ENCODE assay signal across 2 cellular contexts in genomic region chr19:35734273-35734672, GRCh38.
A peak's percentile ranks its signal among the peaks of the same experiment; 100 is the strongest.
TF ChIP-seq lines count a peak whose summit lies in the region.

No MANE protein-coding gene starts in this region.

TF ChIP-seq in HepG2, 621 proteins besides CTCF, POLR2A, EP300 and RAD21:
- peak; percentile 25 for TF ChIP-seq AGO2 (optimal IDR thresholded peaks at IDR 0.05; ENCODE audit: low read depth, low read length)
- no peak for TF ChIP-seq ZNF598 (CRISPR knock-in tag; IDR thresholded peaks at IDR 0.05; ENCODE audit: borderline replicate concordance)

TF ChIP-seq in SK-N-SH treated with all-trans-retinoic acid at 6 μM for 48 hours, 23 proteins besides CTCF, POLR2A, EP300 and RAD21:
- TF ChIP-seq, protein P1, sequence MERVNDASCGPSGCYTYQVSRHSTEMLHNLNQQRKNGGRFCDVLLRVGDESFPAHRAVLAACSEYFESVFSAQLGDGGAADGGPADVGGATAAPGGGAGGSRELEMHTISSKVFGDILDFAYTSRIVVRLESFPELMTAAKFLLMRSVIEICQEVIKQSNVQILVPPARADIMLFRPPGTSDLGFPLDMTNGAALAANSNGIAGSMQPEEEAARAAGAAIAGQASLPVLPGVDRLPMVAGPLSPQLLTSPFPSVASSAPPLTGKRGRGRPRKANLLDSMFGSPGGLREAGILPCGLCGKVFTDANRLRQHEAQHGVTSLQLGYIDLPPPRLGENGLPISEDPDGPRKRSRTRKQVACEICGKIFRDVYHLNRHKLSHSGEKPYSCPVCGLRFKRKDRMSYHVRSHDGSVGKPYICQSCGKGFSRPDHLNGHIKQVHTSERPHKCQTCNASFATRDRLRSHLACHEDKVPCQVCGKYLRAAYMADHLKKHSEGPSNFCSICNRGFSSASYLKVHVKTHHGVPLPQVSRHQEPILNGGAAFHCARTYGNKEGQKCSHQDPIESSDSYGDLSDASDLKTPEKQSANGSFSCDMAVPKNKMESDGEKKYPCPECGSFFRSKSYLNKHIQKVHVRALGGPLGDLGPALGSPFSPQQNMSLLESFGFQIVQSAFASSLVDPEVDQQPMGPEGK (CRISPR knock-in tag; IDR thresholded peaks at IDR 0.05; ENCODE audit: borderline replicate concordance), result no peak
- TF ChIP-seq RARB (CRISPR knock-in tag; IDR thresholded peaks at IDR 0.05), result no peak
